10 cellular contexts compared by ENCODE assay signal in the genomic region with DNA sequence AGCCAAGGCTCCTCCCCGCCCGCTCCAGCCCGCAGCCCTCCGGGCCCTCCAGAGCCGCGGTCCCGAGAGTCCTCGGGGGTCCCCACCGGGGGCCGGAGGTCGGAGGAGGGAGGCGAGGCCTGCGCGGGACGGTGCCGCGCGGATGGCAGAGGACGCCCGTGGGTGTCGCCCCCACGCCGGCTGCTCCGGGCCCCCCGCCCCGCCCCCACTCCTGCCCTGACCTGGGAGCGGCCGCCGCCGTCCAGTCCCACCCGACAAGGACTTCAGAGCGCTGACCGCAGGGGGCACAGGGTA. TPM values are rescaled to one million over a fixed set of nuclear protein-coding genes. Genes with fewer than 3 reads are reported as not detected.
DNase-seq lines count a peak whose midpoint lies in the region; ATAC-seq and TF ChIP-seq lines count a peak whose summit lies in the region.
"Had no signal": no experiment of that assay in that cellular context is flagged by ENCODE, and none has a peak within 500 bp of the region (broad histone marks: within the 10 kb centered on the region; RNA-seq: fewer than 3 reads in every experiment).

No MANE protein-coding gene starts in this region.

- H3K27ac ChIP-seq in VCaP, result peak overlapping the region; percentile 78; the same call in 1 of the 2 replicates
- H3K27ac ChIP-seq in sigmoid colon, result peak overlapping the region in 2 of 4 donors; percentile 44 to 58

- no peaks in the 10 kb centered on the region for H3K9me3 ChIP-seq in sigmoid colon

- H3K9me3 Mint-ChIP-seq in type B pancreatic cell, result no peaks in the 10 kb centered on the region

- TF ChIP-seq EP300 in sigmoid colon (IDR thresholded peaks at IDR 0.05), result no peak

- no peaks in the 10 kb centered on the region for H3K4me1 Mint-ChIP-seq in type B pancreatic cell (ENCODE audit: unreplicated experiment)

- peak; percentile 26 for DNase-seq in GM03348 (ENCODE audit: low spot score)
- DNase-seq in left cardiac atrium, result no peak
- DNase-seq in sigmoid colon, result no peak
- no peak for DNase-seq in GF-D8 (lab: John Stamatoyannopoulos, UW)
- no peak for DNase-seq in NCI-H748 (lab: John Stamatoyannopoulos, UW; ENCODE audit: unreplicated experiment)
- no peak for DNase-seq in type B pancreatic cell (ENCODE audit: extremely low spot score, unreplicated experiment)
- DNase-seq: DMS 273 treated with DMSO at 0.1 percent for 48 hours; stimulated activated naive CD8-positive, alpha-beta T cell treated with anti-CD3 and anti-CD28 coated beads, Interleukin-15, Interleukin-2, amounts not matched to agents 100 U/mL and 50 U/mL, for 24 hours had no signal

- no peak overlapping the region for H3K4me3 Mint-ChIP-seq in type B pancreatic cell

- H3K36me3 ChIP-seq in sigmoid colon, result no peaks in the 10 kb centered on the region

- H3K4me3 ChIP-seq in sigmoid colon, result peak overlapping the region; percentile 35 to 60 (median 56)

- H3K27ac Mint-ChIP-seq in type B pancreatic cell, result no peak overlapping the region

- no peaks in the 10 kb centered on the region for H3K36me3 Mint-ChIP-seq in type B pancreatic cell

- peaks cover 0 to 25% (median 17%) of the 10 kb centered on the region in 4 donors for H3K4me1 ChIP-seq in sigmoid colon

- peaks cover 0 to 29% (median 23%) of the 10 kb centered on the region in 3 donors for H3K27me3 ChIP-seq in sigmoid colon

- TF ChIP-seq POLR2A in sigmoid colon (IDR thresholded peaks at IDR 0.05), result no peak

- TF ChIP-seq CTCF in VCaP (conservative IDR thresholded peaks at IDR 0.05) (no peak), sigmoid colon (IDR thresholded peaks at IDR 0.05) (no peak), type B pancreatic cell (conservative IDR thresholded peaks at IDR 0.05) (no peak)

- intact Hi-C loops in left cardiac atrium (cut with DNase I), result loop anchor here in 1 of 2 donors (10.0 kb wide), 1 partner anchor 115 kb away; no protein-coding TSS in a partner anchor
- intact Hi-C loops in sigmoid colon (cut with DNase I), result no loop called here

- no peaks in the 10 kb centered on the region for H3K27me3 Mint-ChIP-seq in type B pancreatic cell

- 3 to 4% methylated on average over 33 of the region's 33 CpGs for WGBS in sigmoid colon, 2 donors

- ATAC-seq in left cardiac atrium (peak; percentile 11 to 17), GM18858 (IDR thresholded peaks at IDR 0.05; ENCODE audit: unreplicated experiment) (no peak)
- ATAC-seq: stimulated activated naive CD8-positive, alpha-beta T cell treated with anti-CD3 and anti-CD28 coated beads, Interleukin-15, Interleukin-2, amounts not matched to agents 100 U/mL and 50 U/mL, for 24 hours had no signal

RNA-seq across cellular contexts. Expression of a gene that starts 57.2 kb away (rescaled TPM):
- total RNA-seq in left cardiac atrium (100 to 1,000 TPM; 158 to 159 TPM), sigmoid colon (100 to 1,000 TPM; 120 to 145 (median 129) TPM), type B pancreatic cell (ENCODE audit: low replicate concordance) (97.2 and 107 TPM in 2 replicates)
- polyA plus RNA-seq in sigmoid colon, result 10 to 100 TPM; 71.5 to 93.9 (median 93.4) TPM
